Comparison of ENCODE assay signal across 35 cellular contexts in genomic region chr10:9061871-9062270, GRCh38.
"Had no signal": no experiment of that assay in that cellular context is flagged by ENCODE, and none has a peak within 500 bp of the region (broad histone marks: within the 10 kb centered on the region; RNA-seq: fewer than 3 reads in every experiment).

No MANE protein-coding gene starts in this region.

- H3K9me3 ChIP-seq: MG63 had no signal

- H3K36me3 ChIP-seq: MG63 had no signal

- DNase-seq: Karpas-422, Kasumi-1, MG63, MM.1S, MV-4-11, NCI-H1048, NCI-H1092, NCI-H1092 treated with DMSO at 0.1 percent for 48 hours, NCI-H1105, NCI-H1105 treated with DMSO at 0.1 percent for 48 hours, NCI-H1417, NCI-H1417 treated with DMSO at 0.1 percent for 48 hours, NCI-H1436, NCI-H1436 treated with DMSO at 0.1 percent for 48 hours, NCI-H146, NCI-H1694, NCI-H1694 treated with DMSO at 0.1 percent for 48 hours, NCI-H187, NCI-H187 treated with DMSO at 0.1 percent for 48 hours, NCI-H1930, NCI-H2029, NCI-H2029 treated with DMSO at 0.1 percent for 48 hours, NCI-H2081, NCI-H2081 treated with DMSO at 0.1 percent for 48 hours, NCI-H2107, NCI-H2171, NCI-H2171 treated with DMSO at 0.1 percent for 48 hours, NCI-H2227 treated with DMSO at 0.1 percent for 48 hours, NCI-H226, NCI-H345, NCI-H446, NCI-H446 treated with DMSO at 0.1 percent for 48 hours, NCI-H510A, NCI-H510A treated with DMSO at 0.1 percent for 48 hours, NCI-H524 had no signal

- H3K27me3 ChIP-seq: MG63 had no signal

- H3K4me3 ChIP-seq: MG63 had no signal
